ENCODE assay signal across 1 cellular context in the genomic region with DNA sequence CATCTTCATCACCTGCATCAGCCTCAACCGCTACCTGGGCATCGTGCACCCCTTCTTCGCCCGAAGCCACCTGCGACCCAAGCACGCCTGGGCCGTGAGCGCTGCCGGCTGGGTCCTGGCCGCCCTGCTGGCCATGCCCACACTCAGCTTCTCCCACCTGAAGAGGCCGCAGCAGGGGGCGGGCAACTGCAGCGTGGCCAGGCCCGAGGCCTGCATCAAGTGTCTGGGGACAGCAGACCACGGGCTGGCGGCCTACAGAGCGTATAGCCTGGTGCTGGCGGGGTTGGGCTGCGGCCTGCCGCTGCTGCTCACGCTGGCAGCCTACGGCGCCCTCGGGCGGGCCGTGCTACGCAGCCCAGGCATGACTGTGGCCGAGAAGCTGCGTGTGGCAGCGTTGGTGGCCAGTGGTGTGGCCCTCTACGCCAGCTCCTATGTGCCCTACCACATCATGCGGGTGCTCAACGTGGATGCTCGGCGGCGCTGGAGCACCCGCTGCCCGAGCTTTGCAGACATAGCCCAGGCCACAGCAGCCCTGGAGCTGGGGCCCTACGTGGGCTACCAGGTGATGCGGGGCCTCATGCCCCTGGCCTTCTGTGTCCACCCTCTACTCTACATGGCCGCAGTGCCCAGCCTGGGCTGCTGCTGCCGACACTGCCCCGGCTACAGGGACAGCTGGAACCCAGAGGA.
TF ChIP-seq lines count a peak whose summit lies in the region.

No MANE protein-coding gene starts in this region.

TF ChIP-seq in HCT116, 20 proteins besides CTCF, POLR2A, EP300 and RAD21:
- peak; percentile 14; the same call in 1 of the 2 replicates for TF ChIP-seq POLR2AphosphoS5 (IDR thresholded peaks at IDR 0.05; ENCODE audit: low read depth, low read length)
- TF ChIP-seq, protein P1, sequence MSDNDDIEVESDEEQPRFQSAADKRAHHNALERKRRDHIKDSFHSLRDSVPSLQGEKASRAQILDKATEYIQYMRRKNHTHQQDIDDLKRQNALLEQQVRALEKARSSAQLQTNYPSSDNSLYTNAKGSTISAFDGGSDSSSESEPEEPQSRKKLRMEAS (IDR thresholded peaks at IDR 0.05), result no peak
- peak; percentile 12; the same call in 1 of the 2 replicates for TF ChIP-seq ZFX (IDR thresholded peaks at IDR 0.05)
